In the genomic region with DNA sequence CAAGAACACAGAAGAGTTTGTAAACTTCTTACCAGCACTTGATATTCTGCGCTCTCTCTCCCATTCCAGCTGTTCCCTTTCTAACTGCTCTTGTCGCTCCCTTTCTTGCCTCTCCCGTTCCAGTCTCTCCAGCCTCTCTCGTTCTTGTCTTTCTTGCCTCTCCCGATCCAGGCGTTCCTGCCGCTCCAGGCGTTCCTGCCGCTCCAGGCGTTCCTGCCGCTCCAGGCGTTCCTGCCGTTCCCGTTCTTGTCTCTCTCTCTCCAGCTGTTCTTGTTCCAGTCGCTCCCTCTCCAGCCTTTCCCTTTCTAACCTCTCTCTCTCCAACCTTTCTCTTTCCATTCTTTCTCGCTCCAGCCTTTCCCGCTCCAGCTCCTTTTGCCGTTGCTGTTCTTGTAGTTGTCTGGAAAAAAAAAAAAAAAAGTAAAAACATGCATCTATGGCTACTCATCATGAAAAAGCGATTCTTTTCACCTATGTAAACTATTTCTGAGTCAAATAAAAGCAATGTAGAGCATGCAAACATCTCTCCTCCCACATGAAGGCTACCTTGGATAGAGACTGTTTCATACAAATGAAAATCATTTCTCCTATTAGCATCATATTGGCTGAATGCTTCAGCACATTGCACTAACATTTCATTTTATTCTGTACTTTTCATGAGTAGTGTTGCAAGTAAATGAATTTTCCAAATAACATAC, we compare ENCODE assay signal across 18 cellular contexts.
A peak's percentile ranks its signal among the peaks of the same experiment; 100 is the strongest.
DNase-seq lines count a peak whose midpoint lies in the region; TF ChIP-seq lines count a peak whose summit lies in the region.
"Had no signal": no experiment of that assay in that cellular context is flagged by ENCODE, and none has a peak within 500 bp of the region (broad histone marks: within the 10 kb centered on the region; RNA-seq: fewer than 3 reads in every experiment).

No MANE protein-coding gene starts in this region.

- TF ChIP-seq CTCF in BJ (IDR thresholded peaks at IDR 0.05; ENCODE audit: insufficient read depth, low read depth, low read length) (no peak), nephron (IDR thresholded peaks at IDR 0.05; ENCODE audit: unreplicated experiment in 3 of 3) (no peak)

- no peaks in the 10 kb centered on the region for H3K9me3 Mint-ChIP-seq in nephron
- H3K9me3 Mint-ChIP-seq: naive B cell; stimulated activated naive B cell treated with anti-CD40 and anti-IgM and Interleukin-4, amounts not matched to agents 10 μg/mL and 1 μg/mL and 100 μg/mL, for 72 hours had no signal

- CTCF ChIA-PET in BJ (lab: Yijun Ruan, JAX), result interaction anchor here (0.7 to 1.3 kb wide), 2 partner anchors 11 to 253 kb away, joined by 3 read pairs; no protein-coding TSS in a partner anchor

- TF ChIP-seq EP300 in Ishikawa (IDR thresholded peaks at IDR 0.05; ENCODE audit: borderline replicate concordance), result no peak

- H3K4me1 Mint-ChIP-seq in nephron, result peaks cover 16% of the 10 kb centered on the region
- H3K4me1 Mint-ChIP-seq: naive B cell had no signal

- H3K36me3 ChIP-seq in BJ (ENCODE audit: control insufficient read depth, insufficient read depth, low read length), result peaks cover 2% of the 10 kb centered on the region; the same call in 1 of the 2 replicates
- H3K36me3 ChIP-seq: uterus had no signal

- H3K36me3 Mint-ChIP-seq in nephron (ENCODE audit: low read depth), result peaks cover 37% of the 10 kb centered on the region

- H3K4me3 ChIP-seq in BJ (ENCODE audit: low read depth, low read length), result peak overlapping the region; percentile 21
- H3K4me3 ChIP-seq: uterus had no signal

- DNase-seq in BJ (ENCODE audit: low read depth), result no peak
- DNase-seq in globus pallidus (ENCODE audit: low spot score), result peak; percentile 38
- DNase-seq in stimulated activated CD4-positive, alpha-beta T cell treated with anti-CD3 and anti-CD28 coated beads, Interleukin-15, amount 100 ng/mL, for 24 hours, result no peak
- DNase-seq in activated CD4-positive, alpha-beta T cell treated with anti-CD3 and anti-CD28 coated beads, Interleukin-2, amount 50 U/mL, for 1 hour, result no peak
- DNase-seq in T1000 (lab: John Stamatoyannopoulos, UW), result no peak
- DNase-seq in DMS114 treated with DMSO at 0.1 percent for 48 hours (lab: John Stamatoyannopoulos, UW; ENCODE audit: unreplicated experiment), result no peak
- DNase-seq: activated gamma-delta T cell; GOT3; KBM-7; kidney; naive B cell; NCI-H1417; NCI-H446 treated with DMSO at 0.1 percent for 48 hours; SK-N-SH; stimulated activated naive B cell treated with anti-CD40 and anti-IgM and Interleukin-4, amounts not matched to agents 10 μg/mL and 1 μg/mL and 100 μg/mL, for 72 hours; uterus had no signal

- no peaks in the 10 kb centered on the region for H3K27me3 ChIP-seq in BJ (ENCODE audit: control insufficient read depth, insufficient read depth, low read length)
- H3K27me3 ChIP-seq: uterus had no signal

- peak overlapping the region in 1 of 3 experiments; percentile 29 for H3K4me3 Mint-ChIP-seq in nephron
- H3K4me3 Mint-ChIP-seq: naive B cell; stimulated activated naive B cell treated with anti-CD40 and anti-IgM and Interleukin-4, amounts not matched to agents 10 μg/mL and 1 μg/mL and 100 μg/mL, for 72 hours had no signal

- H3K27me3 Mint-ChIP-seq in nephron (ENCODE audit: low read depth), result no peaks in the 10 kb centered on the region
- H3K27me3 Mint-ChIP-seq: naive B cell; stimulated activated naive B cell treated with anti-CD40 and anti-IgM and Interleukin-4, amounts not matched to agents 10 μg/mL and 1 μg/mL and 100 μg/mL, for 72 hours had no signal

- POLR2A ChIA-PET in BJ (lab: Charles Lee), result no interaction called here

- TF ChIP-seq RAD21 in Ishikawa (IDR thresholded peaks at IDR 0.05; ENCODE audit: low read depth), result no peak

- peak overlapping the region; percentile 21 to 46 (median 27) for H3K27ac Mint-ChIP-seq in nephron
- H3K27ac Mint-ChIP-seq: stimulated activated naive B cell treated with anti-CD40 and anti-IgM and Interleukin-4, amounts not matched to agents 10 μg/mL and 1 μg/mL and 100 μg/mL, for 72 hours had no signal

TF ChIP-seq in Ishikawa, 13 proteins besides CTCF, POLR2A, EP300 and RAD21:
- TF ChIP-seq YY1 (IDR thresholded peaks at IDR 0.05; ENCODE audit: low read depth) (no peak), REST (IDR thresholded peaks at IDR 0.05; ENCODE audit: low read depth) (peak; percentile 18; the same call in 1 of the 2 replicates)
